30 cellular contexts compared by ENCODE assay signal in the genomic region with DNA sequence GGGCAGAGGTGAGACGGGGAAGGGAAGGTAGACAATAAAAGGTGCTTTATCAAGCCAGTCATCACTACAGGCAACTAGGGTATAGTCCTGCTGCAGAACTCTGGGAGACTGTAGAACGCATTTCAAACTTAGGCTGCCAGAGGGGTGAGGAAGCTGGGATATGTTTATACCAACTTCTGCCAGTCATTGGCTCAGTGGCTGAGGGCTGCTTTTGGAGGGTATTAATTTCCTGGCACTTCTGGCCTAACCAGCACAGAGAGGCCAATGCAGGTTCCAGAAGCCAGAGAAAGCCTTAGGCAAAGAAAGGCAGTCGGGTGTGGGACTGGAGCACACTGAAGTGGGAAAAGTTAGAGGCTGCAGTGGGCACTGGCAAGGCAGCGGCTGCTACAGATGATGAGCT.
"Had no signal": no experiment of that assay in that cellular context is flagged by ENCODE, and none has a peak within 500 bp of the region (broad histone marks: within the 10 kb centered on the region; RNA-seq: fewer than 3 reads in every experiment).

No MANE protein-coding gene starts in this region.

- H3K36me3 ChIP-seq: adrenal gland, ascending aorta, right lobe of liver, uterus, WERI-Rb-1 had no signal

- H3K9me3 Mint-ChIP-seq: activated CD4-positive, alpha-beta memory T cell treated with anti-CD3 and anti-CD28 coated beads, Interleukin-2, amount 10 ng/mL, durations not matched to agents 7 days and 5 days; activated CD4-positive, alpha-beta T cell treated with anti-CD3 and anti-CD28 coated beads, Interleukin-2, amount 10 ng/mL, durations not matched to agents 7 days and 5 days; activated naive CD8-positive, alpha-beta T cell treated with anti-CD3 and anti-CD28 coated beads for 36 hours; central memory CD8-positive, alpha-beta T cell; dendritic cell treated with granulocyte-macrophage colony-stimulating factor and Interleukin-4, amounts not matched to agents 40 ng/mL and 50 ng/mL, for 4 days; endodermal cell; mesothelial cell of epicardium; naive B cell; stimulated activated memory B cell treated with anti-CD40 and anti-IgM and Interleukin-4, amounts not matched to agents 10 μg/mL and 1 μg/mL and 100 μg/mL, for 72 hours; stimulated activated naive CD8-positive, alpha-beta T cell treated with anti-CD3 and anti-CD28 coated beads, Interleukin-15, amount 100 ng/mL, for 72 hours; type B pancreatic cell had no signal

- ATAC-seq: activated CD4-positive, CD25-positive, alpha-beta regulatory T cell treated with anti-CD3 and anti-CD28 coated beads, Interleukin-2, amount 50 U/mL, for 24 hours; esophagus mucosa; right lobe of liver; SK-N-SH treated with all-trans-retinoic acid at 6 μM for 48 hours; stimulated activated memory B cell treated with anti-CD40 and anti-IgM and Interleukin-4, amounts not matched to agents 10 μg/mL and 1 μg/mL and 100 μg/mL, for 72 hours; stimulated activated naive CD8-positive, alpha-beta T cell treated with anti-CD3 and anti-CD28 coated beads, Interleukin-15, amount 100 ng/mL, for 72 hours; T-helper 17 cell had no signal

- H3K27ac Mint-ChIP-seq: activated CD4-positive, alpha-beta memory T cell treated with anti-CD3 and anti-CD28 coated beads, Interleukin-2, amount 10 ng/mL, durations not matched to agents 7 days and 5 days; activated CD4-positive, alpha-beta T cell treated with anti-CD3 and anti-CD28 coated beads, Interleukin-2, amount 10 ng/mL, durations not matched to agents 7 days and 5 days; activated naive CD8-positive, alpha-beta T cell treated with anti-CD3 and anti-CD28 coated beads for 36 hours; dendritic cell treated with granulocyte-macrophage colony-stimulating factor and Interleukin-4, amounts not matched to agents 40 ng/mL and 50 ng/mL, for 4 days; endodermal cell; mesothelial cell of epicardium; naive B cell; stimulated activated memory B cell treated with anti-CD40 and anti-IgM and Interleukin-4, amounts not matched to agents 10 μg/mL and 1 μg/mL and 100 μg/mL, for 72 hours; T-helper 17 cell; type B pancreatic cell had no signal

- H3K36me3 Mint-ChIP-seq: activated naive CD8-positive, alpha-beta T cell treated with anti-CD3 and anti-CD28 coated beads for 36 hours; mesothelial cell of epicardium; naive B cell; stimulated activated memory B cell treated with anti-CD40 and anti-IgM and Interleukin-4, amounts not matched to agents 10 μg/mL and 1 μg/mL and 100 μg/mL, for 72 hours; type B pancreatic cell had no signal

- H3K4me3 Mint-ChIP-seq: activated CD4-positive, alpha-beta memory T cell treated with anti-CD3 and anti-CD28 coated beads, Interleukin-2, amount 10 ng/mL, durations not matched to agents 7 days and 5 days; activated CD4-positive, alpha-beta T cell treated with anti-CD3 and anti-CD28 coated beads, Interleukin-2, amount 10 ng/mL, durations not matched to agents 7 days and 5 days; activated naive CD8-positive, alpha-beta T cell treated with anti-CD3 and anti-CD28 coated beads for 36 hours; central memory CD8-positive, alpha-beta T cell; dendritic cell treated with granulocyte-macrophage colony-stimulating factor and Interleukin-4, amounts not matched to agents 40 ng/mL and 50 ng/mL, for 4 days; endodermal cell; mesothelial cell of epicardium; stimulated activated memory B cell treated with anti-CD40 and anti-IgM and Interleukin-4, amounts not matched to agents 10 μg/mL and 1 μg/mL and 100 μg/mL, for 72 hours; stimulated activated naive CD8-positive, alpha-beta T cell treated with anti-CD3 and anti-CD28 coated beads, Interleukin-15, amount 100 ng/mL, for 72 hours; T-helper 17 cell; type B pancreatic cell had no signal

- H3K9me3 ChIP-seq: adrenal gland, ascending aorta, right lobe of liver, uterus had no signal

- H3K27ac ChIP-seq: adrenal gland, ascending aorta, right lobe of liver, skin epidermis, uterus, WERI-Rb-1 had no signal

- H3K4me3 ChIP-seq: adrenal gland, ascending aorta, right lobe of liver, skin epidermis, uterus had no signal

- DNase-seq: activated CD4-positive, alpha-beta memory T cell treated with anti-CD3 and anti-CD28 coated beads, Interleukin-2, amount 10 ng/mL, durations not matched to agents 7 days and 5 days; activated CD4-positive, alpha-beta T cell treated with anti-CD3 and anti-CD28 coated beads, Interleukin-2, amount 10 ng/mL, durations not matched to agents 7 days and 5 days; activated CD8-positive, alpha-beta memory T cell treated with anti-CD3 and anti-CD28 coated beads, Interleukin-2, amount 50 U/mL, for 48 hours; activated naive CD4-positive, alpha-beta T cell; activated naive CD8-positive, alpha-beta T cell treated with anti-CD3 and anti-CD28 coated beads for 36 hours; activated T-cell treated with anti-CD3 and anti-CD28 coated beads, Interleukin-2, amount 50 U/mL, for 48 hours; adrenal gland; endodermal cell; foreskin fibroblast; naive B cell; right lobe of liver; stimulated activated CD4-positive, alpha-beta T cell treated with anti-CD3 and anti-CD28 coated beads, Interleukin-1b, Interleukin-23, amount 100 ng/mL, for 48 hours; stimulated activated CD4-positive, alpha-beta T cell treated with anti-CD3 and anti-CD28 coated beads, Interleukin-4, amount 100 ng/mL, for 4 hours; stimulated activated CD8-positive, alpha-beta memory T cell treated with anti-CD3 and anti-CD28 coated beads, Interleukin-4, amount 100 ng/mL, for 48 hours; stimulated activated naive CD8-positive, alpha-beta T cell treated with anti-CD3 and anti-CD28 coated beads, Interleukin-15, amount 100 ng/mL, for 72 hours; substantia nigra; T-helper 17 cell; T1000; uterus; WERI-Rb-1 had no signal

- H3K27me3 ChIP-seq: adrenal gland, ascending aorta, right lobe of liver, uterus had no signal
